Comparison of ENCODE assay signal across 1 cellular context in genomic region chr15:69539316-69539715, GRCh38.
TF ChIP-seq lines count a peak whose summit lies in the region.

No MANE protein-coding gene starts in this region.

TF ChIP-seq in GM23338, 12 proteins besides CTCF, POLR2A, EP300 and RAD21 (continued from another document):
- TF ChIP-seq ZNF331 (CRISPR knock-in tag; IDR thresholded peaks at IDR 0.05; ENCODE audit: low read depth) (no peak), ETS1 (IDR thresholded peaks at IDR 0.05) (no peak), NANOG (IDR thresholded peaks at IDR 0.05; ENCODE audit: borderline replicate concordance) (no peak), CREB1 (CRISPR knock-in tag; IDR thresholded peaks at IDR 0.05; ENCODE audit: low read depth) (no peak), JUNB (IDR thresholded peaks at IDR 0.05; ENCODE audit: unreplicated experiment) (no peak)
- TF ChIP-seq, protein P1, sequence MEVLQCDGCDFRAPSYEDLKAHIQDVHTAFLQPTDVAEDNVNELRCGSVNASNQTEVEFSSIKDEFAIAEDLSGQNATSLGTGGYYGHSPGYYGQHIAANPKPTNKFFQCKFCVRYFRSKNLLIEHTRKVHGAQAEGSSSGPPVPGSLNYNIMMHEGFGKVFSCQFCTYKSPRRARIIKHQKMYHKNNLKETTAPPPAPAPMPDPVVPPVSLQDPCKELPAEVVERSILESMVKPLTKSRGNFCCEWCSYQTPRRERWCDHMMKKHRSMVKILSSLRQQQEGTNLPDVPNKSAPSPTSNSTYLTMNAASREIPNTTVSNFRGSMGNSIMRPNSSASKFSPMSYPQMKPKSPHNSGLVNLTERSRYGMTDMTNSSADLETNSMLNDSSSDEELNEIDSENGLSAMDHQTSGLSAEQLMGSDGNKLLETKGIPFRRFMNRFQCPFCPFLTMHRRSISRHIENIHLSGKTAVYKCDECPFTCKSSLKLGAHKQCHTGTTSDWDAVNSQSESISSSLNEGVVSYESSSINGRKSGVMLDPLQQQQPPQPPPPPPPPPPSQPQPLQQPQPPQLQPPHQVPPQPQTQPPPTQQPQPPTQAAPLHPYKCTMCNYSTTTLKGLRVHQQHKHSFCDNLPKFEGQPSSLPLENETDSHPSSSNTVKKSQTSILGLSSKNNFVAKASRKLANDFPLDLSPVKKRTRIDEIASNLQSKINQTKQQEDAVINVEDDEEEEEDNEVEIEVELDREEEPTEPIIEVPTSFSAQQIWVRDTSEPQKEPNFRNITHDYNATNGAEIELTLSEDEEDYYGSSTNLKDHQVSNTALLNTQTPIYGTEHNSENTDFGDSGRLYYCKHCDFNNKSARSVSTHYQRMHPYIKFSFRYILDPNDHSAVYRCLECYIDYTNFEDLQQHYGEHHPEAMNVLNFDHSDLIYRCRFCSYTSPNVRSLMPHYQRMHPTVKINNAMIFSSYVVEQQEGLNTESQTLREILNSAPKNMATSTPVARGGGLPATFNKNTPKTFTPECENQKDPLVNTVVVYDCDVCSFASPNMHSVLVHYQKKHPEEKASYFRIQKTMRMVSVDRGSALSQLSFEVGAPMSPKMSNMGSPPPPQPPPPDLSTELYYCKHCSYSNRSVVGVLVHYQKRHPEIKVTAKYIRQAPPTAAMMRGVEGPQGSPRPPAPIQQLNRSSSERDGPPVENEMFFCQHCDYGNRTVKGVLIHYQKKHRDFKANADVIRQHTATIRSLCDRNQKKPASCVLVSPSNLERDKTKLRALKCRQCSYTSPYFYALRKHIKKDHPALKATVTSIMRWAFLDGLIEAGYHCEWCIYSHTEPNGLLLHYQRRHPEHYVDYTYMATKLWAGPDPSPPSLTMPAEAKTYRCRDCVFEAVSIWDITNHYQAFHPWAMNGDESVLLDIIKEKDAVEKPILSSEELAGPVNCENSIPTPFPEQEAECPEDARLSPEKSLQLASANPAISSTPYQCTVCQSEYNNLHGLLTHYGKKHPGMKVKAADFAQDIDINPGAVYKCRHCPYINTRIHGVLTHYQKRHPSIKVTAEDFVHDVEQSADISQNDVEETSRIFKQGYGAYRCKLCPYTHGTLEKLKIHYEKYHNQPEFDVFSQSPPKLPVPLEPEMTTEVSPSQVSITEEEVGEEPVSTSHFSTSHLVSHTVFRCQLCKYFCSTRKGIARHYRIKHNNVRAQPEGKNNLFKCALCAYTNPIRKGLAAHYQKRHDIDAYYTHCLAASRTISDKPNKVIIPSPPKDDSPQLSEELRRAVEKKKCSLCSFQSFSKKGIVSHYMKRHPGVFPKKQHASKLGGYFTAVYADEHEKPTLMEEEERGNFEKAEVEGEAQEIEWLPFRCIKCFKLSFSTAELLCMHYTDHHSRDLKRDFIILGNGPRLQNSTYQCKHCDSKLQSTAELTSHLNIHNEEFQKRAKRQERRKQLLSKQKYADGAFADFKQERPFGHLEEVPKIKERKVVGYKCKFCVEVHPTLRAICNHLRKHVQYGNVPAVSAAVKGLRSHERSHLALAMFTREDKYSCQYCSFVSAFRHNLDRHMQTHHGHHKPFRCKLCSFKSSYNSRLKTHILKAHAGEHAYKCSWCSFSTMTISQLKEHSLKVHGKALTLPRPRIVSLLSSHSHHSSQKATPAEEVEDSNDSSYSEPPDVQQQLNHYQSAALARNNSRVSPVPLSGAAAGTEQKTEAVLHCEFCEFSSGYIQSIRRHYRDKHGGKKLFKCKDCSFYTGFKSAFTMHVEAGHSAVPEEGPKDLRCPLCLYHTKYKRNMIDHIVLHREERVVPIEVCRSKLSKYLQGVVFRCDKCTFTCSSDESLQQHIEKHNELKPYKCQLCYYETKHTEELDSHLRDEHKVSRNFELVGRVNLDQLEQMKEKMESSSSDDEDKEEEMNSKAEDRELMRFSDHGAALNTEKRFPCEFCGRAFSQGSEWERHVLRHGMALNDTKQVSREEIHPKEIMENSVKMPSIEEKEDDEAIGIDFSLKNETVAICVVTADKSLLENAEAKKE (CRISPR knock-in tag; IDR thresholded peaks at IDR 0.05) = no peak
